In genomic region chr4:124061413-124061812, GRCh38 we compare ENCODE assay signal across 15 cellular contexts.
DNase-seq lines count a peak whose midpoint lies in the region; ATAC-seq and TF ChIP-seq lines count a peak whose summit lies in the region.
"Had no signal": no experiment of that assay in that cellular context is flagged by ENCODE, and none has a peak within 500 bp of the region (broad histone marks: within the 10 kb centered on the region; RNA-seq: fewer than 3 reads in every experiment).

No MANE protein-coding gene starts in this region.

- intact Hi-C loops in left ventricle myocardium inferior (cut with micrococcal nuclease): no loop called here
- intact Hi-C loops in naive thymus-derived CD4-positive, alpha-beta T cell (cut with micrococcal nuclease): no loop called here

- no peaks in the 10 kb centered on the region for H3K36me3 Mint-ChIP-seq in naive thymus-derived CD4-positive, alpha-beta T cell
- H3K36me3 Mint-ChIP-seq: CD4-positive, CD25-positive, alpha-beta regulatory T cell; memory B cell had no signal

- TF ChIP-seq CTCF in astrocyte of the spinal cord (IDR thresholded peaks at IDR 0.05; ENCODE audit: low read depth, low read length): no peak
- TF ChIP-seq CTCF in left ventricle myocardium inferior (IDR thresholded peaks at IDR 0.05; ENCODE audit: borderline replicate concordance): no peak

- H3K4me3 Mint-ChIP-seq in naive thymus-derived CD4-positive, alpha-beta T cell: no peak overlapping the region
- H3K4me3 Mint-ChIP-seq: CD4-positive, CD25-positive, alpha-beta regulatory T cell; memory B cell had no signal

- H3K4me1 Mint-ChIP-seq in naive thymus-derived CD4-positive, alpha-beta T cell: peaks cover 0 to 1% (median 0%) of the 10 kb centered on the region in 7 donors
- H3K4me1 Mint-ChIP-seq: CD4-positive, CD25-positive, alpha-beta regulatory T cell; memory B cell had no signal

- no peaks in the 10 kb centered on the region for H3K27me3 Mint-ChIP-seq in naive thymus-derived CD4-positive, alpha-beta T cell
- H3K27me3 Mint-ChIP-seq: CD4-positive, CD25-positive, alpha-beta regulatory T cell; memory B cell had no signal

- no peaks in the 10 kb centered on the region for H3K36me3 ChIP-seq in left ventricle myocardium inferior
- H3K36me3 ChIP-seq in naive thymus-derived CD4-positive, alpha-beta T cell (ENCODE audit: control insufficient read depth in 2 of 3, insufficient read depth in 3 of 3, low read length in 3 of 3): no peaks in the 10 kb centered on the region

- ATAC-seq in HG03280 (IDR thresholded peaks at IDR 0.05; ENCODE audit: unreplicated experiment): no peak
- ATAC-seq in naive thymus-derived CD4-positive, alpha-beta T cell: no peak
- ATAC-seq: HCT116 had no signal

- POLR2A ChIA-PET in naive thymus-derived CD4-positive, alpha-beta T cell (lab: Charles Lee): no interaction called here

- CTCF ChIA-PET in naive thymus-derived CD4-positive, alpha-beta T cell (lab: Charles Lee): no interaction called here

- peaks cover 0 to 8% (median 0%) of the 10 kb centered on the region in 11 donors for H3K9me3 Mint-ChIP-seq in naive thymus-derived CD4-positive, alpha-beta T cell

- DNase-seq in EL (peak; percentile 36), astrocyte of the spinal cord (ENCODE audit: low read depth, low spot score) (peak; percentile 88), left ventricle myocardium inferior (no peak), stromal cell of bone marrow (ENCODE audit: low read depth) (peak; percentile 87), NCI-H1694 treated with DMSO at 0.1 percent for 48 hours (lab: John Stamatoyannopoulos, UW) (no peak), NCI-H446 (lab: John Stamatoyannopoulos, UW) (no peak)
- DNase-seq in naive thymus-derived CD4-positive, alpha-beta T cell: no peak
- DNase-seq: amygdala; CD4-positive, CD25-positive, alpha-beta regulatory T cell; MV-4-11; retina; T-helper 1 cell had no signal

- in situ Hi-C loops in astrocyte of the spinal cord (cut with HindIII; ENCODE audit: low sequenced_read_pairs): no loop called here

- no peak overlapping the region for H3K27ac Mint-ChIP-seq in naive thymus-derived CD4-positive, alpha-beta T cell
- H3K27ac Mint-ChIP-seq: CD4-positive, CD25-positive, alpha-beta regulatory T cell; memory B cell had no signal

- peak overlapping the region; percentile 90 for H3K27ac ChIP-seq in left ventricle myocardium inferior (replicated peaks)
- no peak overlapping the region for H3K27ac ChIP-seq in naive thymus-derived CD4-positive, alpha-beta T cell (ENCODE audit: low read depth, low read length)

- H3K27me3 ChIP-seq in left ventricle myocardium inferior (ENCODE audit: low read depth): no peaks in the 10 kb centered on the region
- H3K27me3 ChIP-seq in naive thymus-derived CD4-positive, alpha-beta T cell (ENCODE audit: control insufficient read depth in 2 of 2, insufficient read depth in 2 of 2, low read length in 2 of 2): no peaks in the 10 kb centered on the region

- peaks cover 11% of the 10 kb centered on the region for H3K9me3 ChIP-seq in left ventricle myocardium inferior (replicated peaks)
- H3K9me3 ChIP-seq in naive thymus-derived CD4-positive, alpha-beta T cell (ENCODE audit: control insufficient read depth in 2 of 3, low read length in 3 of 3): no peaks in the 10 kb centered on the region

- H3K4me1 ChIP-seq in left ventricle myocardium inferior: peaks cover 35% of the 10 kb centered on the region
- H3K4me1 ChIP-seq in naive thymus-derived CD4-positive, alpha-beta T cell (ENCODE audit: control insufficient read depth in 2 of 2, insufficient read depth in 2 of 2, low read length in 2 of 2): no peaks in the 10 kb centered on the region

- H3K4me3 ChIP-seq in astrocyte of the spinal cord (ENCODE audit: low read depth, low read length): no peak overlapping the region
- no peak overlapping the region for H3K4me3 ChIP-seq in left ventricle myocardium inferior
- H3K4me3 ChIP-seq in naive thymus-derived CD4-positive, alpha-beta T cell (ENCODE audit: low read length): no peak overlapping the region

Comparison
In these comparisons a context has a peak if more than half of its experiments do, and no peak if none do; other contexts are left out.
1. DNase-seq: peak in EL (single experiment), astrocyte of the spinal cord (single experiment) and stromal cell of bone marrow (single experiment); none in left ventricle myocardium inferior (single experiment), NCI-H1694 treated with DMSO at 0.1 percent for 48 hours (single experiment), NCI-H446 (0 of 2) and naive thymus-derived CD4-positive, alpha-beta T cell (0 of 9).